In the genomic region with DNA sequence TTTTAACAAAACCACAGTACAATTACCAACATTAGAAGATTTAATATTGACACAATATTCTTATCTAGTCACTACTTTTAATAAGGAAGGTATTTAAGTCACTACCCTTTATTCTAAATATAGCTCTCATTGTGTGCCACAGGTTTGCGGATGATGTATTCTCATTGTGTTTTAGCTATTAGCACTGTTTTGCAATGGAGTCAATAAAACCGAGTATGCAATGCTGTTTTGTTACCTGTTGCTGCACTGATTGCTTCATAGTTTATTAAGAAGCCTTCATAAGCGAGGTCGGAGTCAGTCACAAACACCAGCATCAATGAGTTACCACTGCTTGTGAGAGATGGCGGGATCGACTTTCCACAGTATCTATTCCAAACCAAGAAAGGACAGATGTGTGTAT, we compare ENCODE assay signal across 1 cellular context.
A peak's percentile ranks its signal among the peaks of the same experiment; 100 is the strongest.
TF ChIP-seq lines count a peak whose summit lies in the region.

No MANE protein-coding gene starts in this region.

TF ChIP-seq in HepG2, 621 proteins besides CTCF, POLR2A, EP300 and RAD21:
- TF ChIP-seq ZC3H4 (CRISPR knock-in tag; IDR thresholded peaks at IDR 0.05; ENCODE audit: borderline replicate concordance) = no peak
- TF ChIP-seq KLF6 (CRISPR knock-in tag; IDR thresholded peaks at IDR 0.05) = no peak
- no peak for TF ChIP-seq FOXK2 (IDR thresholded peaks at IDR 0.05)
- TF ChIP-seq, protein P1, sequence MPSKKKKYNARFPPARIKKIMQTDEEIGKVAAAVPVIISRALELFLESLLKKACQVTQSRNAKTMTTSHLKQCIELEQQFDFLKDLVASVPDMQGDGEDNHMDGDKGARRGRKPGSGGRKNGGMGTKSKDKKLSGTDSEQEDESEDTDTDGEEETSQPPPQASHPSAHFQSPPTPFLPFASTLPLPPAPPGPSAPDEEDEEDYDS (CRISPR knock-in tag; IDR thresholded peaks at IDR 0.05) = no peak
- 0 out of 2 replicates have a peak, but pooled peaks have one; percentile 29 for TF ChIP-seq CEBPB (IDR thresholded peaks at IDR 0.05; ENCODE audit: borderline replicate concordance, low read depth, low read length)
- no peak for TF ChIP-seq KLF12 (CRISPR knock-in tag; IDR thresholded peaks at IDR 0.05; ENCODE audit: borderline replicate concordance)
- no peak for TF ChIP-seq ZNF674 (CRISPR knock-in tag; IDR thresholded peaks at IDR 0.05; ENCODE audit: low read depth)
